9 cellular contexts compared by ENCODE assay signal in the genomic region with DNA sequence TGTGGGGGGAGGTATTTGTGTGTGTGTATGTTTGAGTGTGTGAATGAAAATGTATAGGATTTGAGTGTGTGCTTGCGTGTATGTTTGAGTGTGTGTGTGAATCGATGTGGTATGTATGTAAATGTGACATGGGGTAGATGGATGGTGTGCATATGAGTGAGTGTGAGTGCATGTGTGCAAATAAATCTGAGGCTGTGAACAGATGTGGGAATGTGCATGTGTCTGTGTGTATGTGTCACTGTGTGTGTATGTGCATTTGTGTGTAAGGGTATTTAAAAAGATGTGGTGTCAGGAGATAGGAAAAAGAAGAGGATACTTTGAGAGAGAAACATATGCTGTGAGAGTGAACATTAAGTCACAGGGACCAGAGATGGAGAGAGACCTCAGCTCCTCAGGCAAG.
"Had no signal": no experiment of that assay in that cellular context is flagged by ENCODE, and none has a peak within 500 bp of the region (broad histone marks: within the 10 kb centered on the region; RNA-seq: fewer than 3 reads in every experiment).

No MANE protein-coding gene starts in this region.

- ATAC-seq: K562 had no signal

- FAIRE-seq: H54, K562 had no signal

- H3K4me1 Mint-ChIP-seq: H9 had no signal

- DNase-seq: GM23248, GOT3, H9, HCEC 1CT, HFFc6, KG1 had no signal

- H3K27ac ChIP-seq: GM23248, HL-60 had no signal

- H3K4me3 Mint-ChIP-seq: H9, HFFc6 had no signal

- H3K9me3 Mint-ChIP-seq: H9, HFFc6 had no signal

- H3K27ac Mint-ChIP-seq: H9, HFFc6 had no signal

- H3K9ac ChIP-seq: GM23248 had no signal

- H2AFZ ChIP-seq: GM23248 had no signal

- H3K4me3 ChIP-seq: GM23248, K562 had no signal
